14 cellular contexts compared by ENCODE assay signal in the genomic region with DNA sequence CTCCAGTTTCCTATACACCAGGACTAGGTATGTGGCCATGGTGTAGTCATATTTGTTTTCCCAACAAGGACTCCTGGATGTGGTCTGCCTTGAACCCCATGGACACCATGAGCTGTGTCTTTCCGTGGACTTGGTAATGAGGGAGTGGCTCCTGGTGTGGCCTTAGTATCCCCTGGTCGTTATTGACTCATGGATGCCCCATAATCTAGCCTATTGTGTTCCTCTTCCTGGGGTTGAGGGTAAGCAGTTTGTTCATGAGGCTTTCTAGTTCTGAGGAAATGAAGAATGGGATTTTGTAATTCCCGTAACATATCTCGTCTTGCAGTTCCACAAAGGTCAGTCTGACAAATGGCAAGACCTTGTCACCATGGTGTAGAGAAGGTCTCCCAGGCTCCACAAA. TPM values are rescaled to one million over a fixed set of nuclear protein-coding genes. Genes with fewer than 3 reads are reported as not detected.
DNase-seq lines count a peak whose midpoint lies in the region; ATAC-seq lines count a peak whose summit lies in the region.
"Had no signal": no experiment of that assay in that cellular context is flagged by ENCODE, and none has a peak within 500 bp of the region (broad histone marks: within the 10 kb centered on the region; RNA-seq: fewer than 3 reads in every experiment).

No MANE protein-coding gene starts in this region.

- DNase-seq in CD1c-positive myeloid dendritic cell (ENCODE audit: extremely low spot score) (peak; percentile 76), T-helper 17 cell (no peak), immature natural killer cell (no peak), mucosa of gallbladder (ENCODE audit: low spot score) (no peak), cerebellar cortex (ENCODE audit: low spot score) (no peak)
- DNase-seq in stimulated activated effector memory CD8-positive, alpha-beta T cell treated with anti-CD3 and anti-CD28 coated beads, Interleukin-12 subunit alpha, Interleukin-12 subunit beta, amount 100 ng/mL, for 72 hours (ENCODE audit: low spot score in 2 of 2), result no peak
- DNase-seq in stimulated activated naive CD4-positive, alpha-beta T cell treated with Interleukin-2 at 50 U/mL for 16 hours (lab: John Stamatoyannopoulos, UW), result no peak
- DNase-seq: CD8-positive, alpha-beta T cell; DMS79; NCI-H187 treated with DMSO at 0.1 percent for 48 hours; NCI-H446 treated with DMSO at 0.1 percent for 48 hours; NCI-H748 treated with DMSO at 0.1 percent for 48 hours; OCI-M1 had no signal

- H3K36me3 Mint-ChIP-seq in T-helper 17 cell (ENCODE audit: low read depth) (peaks cover 3% of the 10 kb centered on the region), immature natural killer cell (peaks cover 0 to under 1% (median under 1%) of the 10 kb centered on the region in 3 donors)
- H3K36me3 Mint-ChIP-seq in stimulated activated effector memory CD8-positive, alpha-beta T cell treated with anti-CD3 and anti-CD28 coated beads, Interleukin-12 subunit alpha, Interleukin-12 subunit beta, amount 100 ng/mL, for 72 hours, result peaks cover 40% of the 10 kb centered on the region

- ATAC-seq in T-helper 17 cell, result no peak
- no peak for ATAC-seq in stimulated activated effector memory CD8-positive, alpha-beta T cell treated with anti-CD3 and anti-CD28 coated beads, Interleukin-12 subunit alpha, Interleukin-12 subunit beta, amount 100 ng/mL, for 72 hours
- ATAC-seq: CD8-positive, alpha-beta T cell; K562 had no signal

- H3K4me1 Mint-ChIP-seq in T-helper 17 cell (peaks cover 35% of the 10 kb centered on the region), immature natural killer cell (peaks cover 68 to 69% of the 10 kb centered on the region in 2 donors)
- peaks cover 52% of the 10 kb centered on the region for H3K4me1 Mint-ChIP-seq in stimulated activated effector memory CD8-positive, alpha-beta T cell treated with anti-CD3 and anti-CD28 coated beads, Interleukin-12 subunit alpha, Interleukin-12 subunit beta, amount 100 ng/mL, for 72 hours

- no peaks in the 10 kb centered on the region for H3K27me3 Mint-ChIP-seq in T-helper 17 cell
- H3K27me3 Mint-ChIP-seq in immature natural killer cell (ENCODE audit: low read depth in 3 of 3), result peaks cover 0 to 4% (median 2%) of the 10 kb centered on the region in 3 donors

- H3K27ac Mint-ChIP-seq in T-helper 17 cell, result peak overlapping the region; percentile 57
- peak overlapping the region; percentile 23 to 83 (median 54) for H3K27ac Mint-ChIP-seq in immature natural killer cell
- H3K27ac Mint-ChIP-seq in stimulated activated effector memory CD8-positive, alpha-beta T cell treated with anti-CD3 and anti-CD28 coated beads, Interleukin-12 subunit alpha, Interleukin-12 subunit beta, amount 100 ng/mL, for 72 hours, result peak overlapping the region; percentile 32
- H3K27ac Mint-ChIP-seq: CD8-positive, alpha-beta T cell had no signal

- H3K9me3 Mint-ChIP-seq in immature natural killer cell, result no peaks in the 10 kb centered on the region
- H3K9me3 Mint-ChIP-seq in stimulated activated effector memory CD8-positive, alpha-beta T cell treated with anti-CD3 and anti-CD28 coated beads, Interleukin-12 subunit alpha, Interleukin-12 subunit beta, amount 100 ng/mL, for 72 hours, result no peaks in the 10 kb centered on the region
- H3K9me3 Mint-ChIP-seq: CD8-positive, alpha-beta T cell had no signal

- no peaks in the 10 kb centered on the region for H3K9me3 ChIP-seq in T-helper 17 cell (ENCODE audit: control insufficient read depth, low read length, poor library complexity, severe bottlenecking)

- no peak overlapping the region for H3K4me3 Mint-ChIP-seq in T-helper 17 cell
- H3K4me3 Mint-ChIP-seq in immature natural killer cell, result no peak overlapping the region
- no peak overlapping the region for H3K4me3 Mint-ChIP-seq in stimulated activated effector memory CD8-positive, alpha-beta T cell treated with anti-CD3 and anti-CD28 coated beads, Interleukin-12 subunit alpha, Interleukin-12 subunit beta, amount 100 ng/mL, for 72 hours
- H3K4me3 Mint-ChIP-seq: CD8-positive, alpha-beta T cell had no signal

RNA-seq across cellular contexts. Expression of a gene that starts 22.5 kb away (rescaled TPM):
- 100 to 1,000 TPM; 145 to 166 TPM for total RNA-seq in T-helper 17 cell
- 100 to 1,000 TPM; 201 to 313 (median 244) TPM for polyA plus RNA-seq in immature natural killer cell
- total RNA-seq in mucosa of gallbladder, result 194 TPM
